Comparison of ENCODE assay signal across 14 cellular contexts in genomic region chr11:77074626-77075221, GRCh38. TPM values are rescaled to one million over a fixed set of nuclear protein-coding genes. Genes with fewer than 3 reads are reported as not detected.
DNase-seq lines count a peak whose midpoint lies in the region; ATAC-seq and TF ChIP-seq lines count a peak whose summit lies in the region.
"Had no signal": no experiment of that assay in that cellular context is flagged by ENCODE, and none has a peak within 500 bp of the region (broad histone marks: within the 10 kb centered on the region; RNA-seq: fewer than 3 reads in every experiment).

No MANE protein-coding gene starts in this region.

- no peaks in the 10 kb centered on the region for H3K9me3 Mint-ChIP-seq in CD8-positive, alpha-beta T cell
- H3K9me3 Mint-ChIP-seq: activated T-cell treated with anti-CD3 and anti-CD28 coated beads, Interleukin-2, amount 50 U/mL, for 4 hours had no signal

- H3K4me3 Mint-ChIP-seq in CD8-positive, alpha-beta T cell, result no peak overlapping the region
- H3K4me3 Mint-ChIP-seq: activated CD4-positive, alpha-beta T cell treated with anti-CD3 and anti-CD28 coated beads for 36 hours; activated T-cell treated with anti-CD3 and anti-CD28 coated beads, Interleukin-2, amount 50 U/mL, for 4 hours; T-cell had no signal

- H3K27ac ChIP-seq in fibroblast of lung (ENCODE audit: insufficient read depth, low read length) (peak overlapping the region; percentile 94), psoas muscle (peak overlapping the region; percentile 60), uterus (peak overlapping the region; percentile 93 to 95)
- no peak overlapping the region for H3K27ac ChIP-seq in CD8-positive, alpha-beta T cell (ENCODE audit: low read depth, low read length)

- intact Hi-C loops in Right ventricle myocardium superior (cut with DNase I), result no loop called here
- intact Hi-C loops in Right ventricle myocardium inferior (cut with DNase I), result no loop called here
- intact Hi-C loops in psoas muscle (cut with DNase I), result no loop called here
- intact Hi-C loops in uterus (cut with DNase I; ENCODE audit: low total_unique reads), result no loop called here
- intact Hi-C loops in CD8-positive, alpha-beta T cell (cut with DNase I, micrococcal nuclease), result no loop called here

- no peak for ATAC-seq in Right ventricle myocardium superior (ENCODE audit: poor library complexity)
- no peak for ATAC-seq in Right ventricle myocardium inferior
- no peak for ATAC-seq in psoas muscle
- ATAC-seq in CD8-positive, alpha-beta T cell, result no peak
- ATAC-seq in GM19452 (IDR thresholded peaks at IDR 0.05; ENCODE audit: unreplicated experiment), result no peak
- ATAC-seq: activated CD4-positive, alpha-beta T cell treated with anti-CD3 and anti-CD28 coated beads for 36 hours; activated T-cell treated with anti-CD3 and anti-CD28 coated beads, Interleukin-2, amount 50 U/mL, for 4 hours; T-cell had no signal

- POLR2A ChIA-PET in CD8-positive, alpha-beta T cell (lab: Charles Lee), result no interaction called here

- no peaks in the 10 kb centered on the region for H3K36me3 Mint-ChIP-seq in CD8-positive, alpha-beta T cell
- H3K36me3 Mint-ChIP-seq: T-cell had no signal

- DNase-seq in Right ventricle myocardium superior, result peak; percentile 35
- DNase-seq in Right ventricle myocardium inferior (ENCODE audit: missing footprints), result no peak
- no peak for DNase-seq in fibroblast of lung (ENCODE audit: low read depth in 2 of 2)
- DNase-seq in psoas muscle, result no peak
- DNase-seq in uterus, result peak; percentile 14 to 17
- DNase-seq in NK-92 (lab: John Stamatoyannopoulos, UW; ENCODE audit: unreplicated experiment), result no peak
- DNase-seq in CD8-positive, alpha-beta T cell, result no peak
- DNase-seq: activated CD4-positive, alpha-beta T cell treated with anti-CD3 and anti-CD28 coated beads for 36 hours; activated T-cell treated with anti-CD3 and anti-CD28 coated beads, Interleukin-2, amount 50 U/mL, for 4 hours; occipital lobe had no signal

- no peak for TF ChIP-seq POLR2A in uterus (IDR thresholded peaks at IDR 0.05)

- WGBS in psoas muscle, 3 donors, result 56 to 81% (median 68%) methylated on average over 9 to 15 of the region's 15 CpGs

- H3K36me3 ChIP-seq in fibroblast of lung (ENCODE audit: control insufficient read depth, insufficient read depth, low read length) (peaks cover 3% of the 10 kb centered on the region), psoas muscle (ENCODE audit: insufficient read depth in 1 of 2, low read depth in 1 of 2) (no peaks in the 10 kb centered on the region), uterus (no peaks in the 10 kb centered on the region)
- no peaks in the 10 kb centered on the region for H3K36me3 ChIP-seq in CD8-positive, alpha-beta T cell (ENCODE audit: insufficient read depth, low read length)

- no peak overlapping the region for H2AFZ ChIP-seq in fibroblast of lung (ENCODE audit: low read length)

- peaks cover 29% of the 10 kb centered on the region for H3K4me1 ChIP-seq in fibroblast of lung (ENCODE audit: control insufficient read depth, extremely low read depth, insufficient read depth, low read length)
- no peaks in the 10 kb centered on the region for H3K4me1 ChIP-seq in psoas muscle
- H3K4me1 ChIP-seq in uterus, result peaks cover 6 to 24% of the 10 kb centered on the region in 2 donors
- peaks cover 28% of the 10 kb centered on the region for H3K4me1 ChIP-seq in CD8-positive, alpha-beta T cell (ENCODE audit: insufficient read depth, low read length)

- CTCF ChIA-PET in CD8-positive, alpha-beta T cell (lab: Charles Lee), result interaction anchor here (1.4 kb wide), 1 partner anchor 16 kb away, joined by 4 read pairs; no protein-coding TSS in a partner anchor

- no peaks in the 10 kb centered on the region for H3K27me3 ChIP-seq in fibroblast of lung (ENCODE audit: control insufficient read depth, insufficient read depth, low read length)
- H3K27me3 ChIP-seq in psoas muscle (ENCODE audit: insufficient read depth in 3 of 3, low read length in 2 of 3), result no peaks in the 10 kb centered on the region
- H3K27me3 ChIP-seq in uterus, result no peaks in the 10 kb centered on the region
- H3K27me3 ChIP-seq in CD8-positive, alpha-beta T cell (ENCODE audit: insufficient read depth, low read length), result no peaks in the 10 kb centered on the region

- H3K27ac Mint-ChIP-seq in CD8-positive, alpha-beta T cell, result no peak overlapping the region
- H3K27ac Mint-ChIP-seq: activated CD4-positive, alpha-beta T cell treated with anti-CD3 and anti-CD28 coated beads for 36 hours; T-cell had no signal

- H3K9me3 ChIP-seq in fibroblast of lung (ENCODE audit: control insufficient read depth, insufficient read depth, low read depth, low read length), result no peaks in the 10 kb centered on the region
- H3K9me3 ChIP-seq in psoas muscle, result peaks cover 3% of the 10 kb centered on the region
- H3K9me3 ChIP-seq in uterus, result no peaks in the 10 kb centered on the region
- no peaks in the 10 kb centered on the region for H3K9me3 ChIP-seq in CD8-positive, alpha-beta T cell (ENCODE audit: low read length)

- H3K4me2 ChIP-seq in fibroblast of lung (ENCODE audit: extremely low read depth, insufficient read depth, low read length), result no peak overlapping the region

- H4K20me1 ChIP-seq in fibroblast of lung (ENCODE audit: control insufficient read depth, extremely low read depth, insufficient read depth, low read length), result no peaks in the 10 kb centered on the region

- no peaks in the 10 kb centered on the region for H3K27me3 Mint-ChIP-seq in CD8-positive, alpha-beta T cell (ENCODE audit: low read depth)
- H3K27me3 Mint-ChIP-seq: activated CD4-positive, alpha-beta T cell treated with anti-CD3 and anti-CD28 coated beads for 36 hours; T-cell had no signal

- H3K4me1 Mint-ChIP-seq in CD8-positive, alpha-beta T cell (ENCODE audit: low read depth), result peaks cover 29% of the 10 kb centered on the region

- no peak overlapping the region for H3K4me3 ChIP-seq in fibroblast of lung (replicated peaks in 1 of 4; ENCODE audit: control extremely low read depth in 1 of 4, insufficient read depth in 1 of 4, low read depth in 3 of 4, low read length in 4 of 4)
- H3K4me3 ChIP-seq in psoas muscle, result no peak overlapping the region
- H3K4me3 ChIP-seq in uterus, result no peak overlapping the region
- no peak overlapping the region for H3K4me3 ChIP-seq in CD8-positive, alpha-beta T cell (ENCODE audit: low read depth, low read length)
- H3K4me3 ChIP-seq: lung had no signal

- TF ChIP-seq CTCF in fibroblast of lung (conservative IDR thresholded peaks at IDR 0.05 in 1 of 2, IDR thresholded peaks at IDR 0.05 in 1 of 2; ENCODE audit: low read depth in 1 of 2, low read length in 2 of 2) (no peak), psoas muscle (IDR thresholded peaks at IDR 0.05) (no peak), uterus (IDR thresholded peaks at IDR 0.05) (no peak)
- no peak for TF ChIP-seq CTCF in CD8-positive, alpha-beta T cell (IDR thresholded peaks at IDR 0.05)

- peak overlapping the region; percentile 65 for H3K9ac ChIP-seq in fibroblast of lung (ENCODE audit: insufficient read depth, low read length)

- H3K79me2 ChIP-seq in fibroblast of lung (ENCODE audit: control insufficient read depth, insufficient read depth, low read length), result peaks cover 4% of the 10 kb centered on the region

RNA-seq across cellular contexts. Expression of gene CAPN5, which starts 8.0 kb away (rescaled TPM):
- total RNA-seq in Right ventricle myocardium superior, result 2.6 TPM
- 3.7 TPM for total RNA-seq in Right ventricle myocardium inferior
- 12.3 and 17.5 TPM in 2 replicates for total RNA-seq in fibroblast of lung
- polyA plus RNA-seq in fibroblast of lung, result 20.4 and 29.0 TPM in 2 replicates
- 21.9 and 30.1 TPM in 2 replicates for polyA plus RNA-seq in fibroblast of lung (2012)
- 37.0 and 64.5 TPM in 2 replicates for polyA minus RNA-seq in fibroblast of lung (ENCODE audit: low replicate concordance)
- 1 to 10 TPM in 2 of 4 donors, under 1 TPM in 2; 0.88 to 1.8 (median 1.1) TPM for total RNA-seq in psoas muscle
- under 1 TPM; 0.59 to 0.67 (median 0.64) TPM for polyA plus RNA-seq in psoas muscle
- total RNA-seq in uterus, result 10 to 100 TPM in 2 of 4 donors, 1 to 10 TPM in 2; 1.8 to 16.6 (median 8.0) TPM
- 1 to 10 TPM; 6.5 to 7.4 TPM for total RNA-seq in CD8-positive, alpha-beta T cell

RNA-seq across cellular contexts. Expression of gene OMP, which starts 27.9 kb away (rescaled TPM):
- not detected for total RNA-seq in Right ventricle myocardium superior
- not detected for total RNA-seq in Right ventricle myocardium inferior
- total RNA-seq in fibroblast of lung, result 0.51 and 0.83 TPM in 2 replicates
- polyA plus RNA-seq in fibroblast of lung, result not detected in 2 replicates
- polyA plus RNA-seq in fibroblast of lung (2012), result not detected in 2 replicates
- polyA minus RNA-seq in fibroblast of lung (ENCODE audit: low replicate concordance), result not detected in 2 replicates
- total RNA-seq in psoas muscle, result not detected
- under 1 TPM in 1 of 3 donors, not detected in 2; 0.32 TPM for polyA plus RNA-seq in psoas muscle
- 1 to 10 TPM in 2 of 4 donors, not detected in 2; 1.0 to 2.1 TPM for total RNA-seq in uterus
- total RNA-seq in CD8-positive, alpha-beta T cell, result 1 to 10 TPM in 1 of 2 experiments, not detected in 1; 1.1 TPM
- total RNA-seq: activated CD4-positive, alpha-beta T cell treated with anti-CD3 and anti-CD28 coated beads for 36 hours; activated T-cell treated with anti-CD3 and anti-CD28 coated beads, Interleukin-2, amount 50 U/mL, for 4 hours; occipital lobe; OCI-LY7 had no signal

RNA-seq across cellular contexts. Expression of gene B3GNT6, which starts 40.5 kb away (rescaled TPM):
- total RNA-seq in Right ventricle myocardium superior (not detected), Right ventricle myocardium inferior (not detected), fibroblast of lung (not detected in 2 replicates), psoas muscle (under 1 TPM in 1 of 4 donors, not detected in 3; 0.12 TPM), uterus (under 1 TPM in 1 of 4 donors, not detected in 3; under 0.01 TPM)
- polyA plus RNA-seq in fibroblast of lung (not detected in 2 replicates), psoas muscle (not detected)
- not detected in 2 replicates for polyA plus RNA-seq in fibroblast of lung (2012)
- not detected in 2 replicates for polyA minus RNA-seq in fibroblast of lung (ENCODE audit: low replicate concordance)
- not detected for total RNA-seq in CD8-positive, alpha-beta T cell
- total RNA-seq: activated CD4-positive, alpha-beta T cell treated with anti-CD3 and anti-CD28 coated beads for 36 hours; activated T-cell treated with anti-CD3 and anti-CD28 coated beads, Interleukin-2, amount 50 U/mL, for 4 hours; occipital lobe; OCI-LY7 had no signal

RNA-seq across cellular contexts. Expression of gene MYO7A, which starts 53.3 kb away (rescaled TPM):
- total RNA-seq in Right ventricle myocardium superior (4.4 TPM), Right ventricle myocardium inferior (7.0 TPM), fibroblast of lung (0.26 and 0.33 TPM in 2 replicates), psoas muscle (1 to 10 TPM; 2.3 to 3.0 (median 2.8) TPM), uterus (10 to 100 TPM in 1 of 4 donors, 1 to 10 TPM in 3; 2.0 to 18.2 (median 6.6) TPM)
- polyA plus RNA-seq in fibroblast of lung (0.01 and 0.05 TPM in 2 replicates), psoas muscle (1 to 10 TPM in 2 of 3 donors, under 1 TPM in 1; 0.62 to 1.1 (median 1.0) TPM)
- 0.06 and 0.07 TPM in 2 replicates for polyA plus RNA-seq in fibroblast of lung (2012)
- not detected in 2 replicates for polyA minus RNA-seq in fibroblast of lung (ENCODE audit: low replicate concordance)
- under 1 TPM; 0.28 to 0.30 TPM for total RNA-seq in CD8-positive, alpha-beta T cell
- total RNA-seq: OCI-LY7 had no signal

Comparison
In these comparisons a context has a peak if more than half of its experiments do, and no peak if none do; other contexts are left out.
1. DNase-seq: peak in Right ventricle myocardium superior (single experiment) and uterus (2 of 2); none in Right ventricle myocardium inferior (single experiment), fibroblast of lung (0 of 2), psoas muscle (0 of 2), NK-92 (single experiment) and CD8-positive, alpha-beta T cell (0 of 7).